ENCODE assay signal across 8 cellular contexts in genomic region chr11:83819936-83820549, GRCh38.
DNase-seq lines count a peak whose midpoint lies in the region; ATAC-seq and TF ChIP-seq lines count a peak whose summit lies in the region.

No MANE protein-coding gene starts in this region.

- no peak for DNase-seq in activated T-cell treated with anti-CD3 and anti-CD28 coated beads, Interleukin-2, amount 50 U/mL, for 72 hours
- DNase-seq in activated T-cell treated with anti-CD3 and anti-CD28 coated beads, Interleukin-2, amount 50 U/mL, for 48 hours: no peak
- peak; percentile 78 for DNase-seq in Karpas-422
- peak; percentile 56 for DNase-seq in RPMI7951 (ENCODE audit: low read depth)
- no peak for DNase-seq in esophagus squamous epithelium (lab: John Stamatoyannopoulos, UW)
- no peak for DNase-seq in osteoblast (ENCODE audit: insufficient read length, low spot score, missing footprints)

- H3K36me3 Mint-ChIP-seq in activated T-cell treated with anti-CD3 and anti-CD28 coated beads, Interleukin-2, amount 50 U/mL, for 72 hours (ENCODE audit: insufficient read depth in 2 of 2): no peaks in the 10 kb centered on the region

- H2AFZ ChIP-seq in Karpas-422 (ENCODE audit: low read length): no peak overlapping the region
- no peak overlapping the region for H2AFZ ChIP-seq in osteoblast (ENCODE audit: low read length)

- H3K4me1 Mint-ChIP-seq in activated T-cell treated with anti-CD3 and anti-CD28 coated beads, Interleukin-2, amount 50 U/mL, for 72 hours (ENCODE audit: low read depth): no peaks in the 10 kb centered on the region

- no peaks in the 10 kb centered on the region for H4K20me1 ChIP-seq in Karpas-422 (ENCODE audit: insufficient read depth, low read depth, low read length)
- no peaks in the 10 kb centered on the region for H4K20me1 ChIP-seq in osteoblast (ENCODE audit: insufficient read depth, low read length)

- H3K9ac ChIP-seq in Karpas-422 (ENCODE audit: low read length): no peak overlapping the region

- H3K27ac ChIP-seq in Karpas-422 (ENCODE audit: low read length) (no peak overlapping the region), esophagus squamous epithelium (no peak overlapping the region), osteoblast (ENCODE audit: low read depth, low read length) (no peak overlapping the region)

- H3K9me2 ChIP-seq in Karpas-422 (replicated peaks; ENCODE audit: insufficient read depth, low read length): no peaks in the 10 kb centered on the region

- H3K4me3 ChIP-seq in Karpas-422 (ENCODE audit: low read length) (no peak overlapping the region), esophagus squamous epithelium (no peak overlapping the region), osteoblast (ENCODE audit: insufficient read depth, low read length) (no peak overlapping the region)

- 24 to 29% methylated on average over 2 of the region's 2 CpGs for WGBS in esophagus squamous epithelium, 2 donors

- H3K4me2 ChIP-seq in Karpas-422 (ENCODE audit: low read depth, low read length, poor library complexity, severe bottlenecking) (no peak overlapping the region), osteoblast (ENCODE audit: insufficient read depth, low read length) (no peak overlapping the region)

- H3K9me3 ChIP-seq in Karpas-422 (ENCODE audit: low read length): no peaks in the 10 kb centered on the region
- no peaks in the 10 kb centered on the region for H3K9me3 ChIP-seq in esophagus squamous epithelium
- no peaks in the 10 kb centered on the region for H3K9me3 ChIP-seq in osteoblast (ENCODE audit: low read depth, low read length)

- no peaks in the 10 kb centered on the region for H3K36me3 ChIP-seq in Karpas-422 (ENCODE audit: insufficient read depth, low read length)
- H3K36me3 ChIP-seq in esophagus squamous epithelium: no peaks in the 10 kb centered on the region
- H3K36me3 ChIP-seq in osteoblast (ENCODE audit: insufficient read depth, low read length): no peaks in the 10 kb centered on the region

- H3K4me1 ChIP-seq in Karpas-422 (ENCODE audit: low read length): no peaks in the 10 kb centered on the region
- no peaks in the 10 kb centered on the region for H3K4me1 ChIP-seq in esophagus squamous epithelium
- H3K4me1 ChIP-seq in osteoblast (ENCODE audit: insufficient read depth, low read length): no peaks in the 10 kb centered on the region

- peaks cover 5% of the 10 kb centered on the region for H3K27me3 Mint-ChIP-seq in activated T-cell treated with anti-CD3 and anti-CD28 coated beads, Interleukin-2, amount 50 U/mL, for 72 hours (ENCODE audit: low read depth)

- ATAC-seq in activated T-cell treated with anti-CD3 and anti-CD28 coated beads, Interleukin-2, amount 50 U/mL, for 72 hours (replicated peaks in 1 of 2): peak; percentile 42 to 46
- ATAC-seq in HG03521 (IDR thresholded peaks at IDR 0.05; ENCODE audit: unreplicated experiment) (no peak), HG02588 (IDR thresholded peaks at IDR 0.05; ENCODE audit: unreplicated experiment) (no peak)

- H3K27me3 ChIP-seq in Karpas-422 (ENCODE audit: low read length) (no peaks in the 10 kb centered on the region), esophagus squamous epithelium (no peaks in the 10 kb centered on the region), osteoblast (ENCODE audit: insufficient read depth, low read length) (no peaks in the 10 kb centered on the region)

- no peak overlapping the region for H3K4me3 Mint-ChIP-seq in activated T-cell treated with anti-CD3 and anti-CD28 coated beads, Interleukin-2, amount 50 U/mL, for 72 hours

- H3K27ac Mint-ChIP-seq in activated T-cell treated with anti-CD3 and anti-CD28 coated beads, Interleukin-2, amount 50 U/mL, for 72 hours: no peak overlapping the region

- intact Hi-C loops in esophagus squamous epithelium (cut with DNase I): loop anchor here (10.0 kb wide), 1 partner anchor 525 kb away; no protein-coding TSS in a partner anchor

- no peak for TF ChIP-seq POLR2A in esophagus squamous epithelium (IDR thresholded peaks at IDR 0.05)

- H3K79me2 ChIP-seq in Karpas-422 (ENCODE audit: low read length): no peaks in the 10 kb centered on the region
- no peaks in the 10 kb centered on the region for H3K79me2 ChIP-seq in osteoblast (ENCODE audit: insufficient read depth, low read length)

- H3K9me3 Mint-ChIP-seq in activated T-cell treated with anti-CD3 and anti-CD28 coated beads, Interleukin-2, amount 50 U/mL, for 72 hours: no peaks in the 10 kb centered on the region

- TF ChIP-seq CTCF in esophagus squamous epithelium (IDR thresholded peaks at IDR 0.05) (peak; percentile 30 to 79 (median 56)), osteoblast (IDR thresholded peaks at IDR 0.05; ENCODE audit: extremely low read depth, low read depth, low read length) (peak; percentile 66)

Comparison
In these comparisons a context has a peak if more than half of its experiments do, and no peak if none do; other contexts are left out.
1. ATAC-seq: peak in activated T-cell treated with anti-CD3 and anti-CD28 coated beads, Interleukin-2, amount 50 U/mL, for 72 hours (2 of 2); none in HG03521 (single experiment) and HG02588 (single experiment).
2. DNase-seq: peak in Karpas-422 (single experiment) and RPMI7951 (single experiment); none in activated T-cell treated with anti-CD3 and anti-CD28 coated beads, Interleukin-2, amount 50 U/mL, for 72 hours (0 of 2), activated T-cell treated with anti-CD3 and anti-CD28 coated beads, Interleukin-2, amount 50 U/mL, for 48 hours (0 of 2), esophagus squamous epithelium (single experiment) and osteoblast (single experiment).